Comparison of ENCODE assay signal across 1 cellular context in the genomic region with DNA sequence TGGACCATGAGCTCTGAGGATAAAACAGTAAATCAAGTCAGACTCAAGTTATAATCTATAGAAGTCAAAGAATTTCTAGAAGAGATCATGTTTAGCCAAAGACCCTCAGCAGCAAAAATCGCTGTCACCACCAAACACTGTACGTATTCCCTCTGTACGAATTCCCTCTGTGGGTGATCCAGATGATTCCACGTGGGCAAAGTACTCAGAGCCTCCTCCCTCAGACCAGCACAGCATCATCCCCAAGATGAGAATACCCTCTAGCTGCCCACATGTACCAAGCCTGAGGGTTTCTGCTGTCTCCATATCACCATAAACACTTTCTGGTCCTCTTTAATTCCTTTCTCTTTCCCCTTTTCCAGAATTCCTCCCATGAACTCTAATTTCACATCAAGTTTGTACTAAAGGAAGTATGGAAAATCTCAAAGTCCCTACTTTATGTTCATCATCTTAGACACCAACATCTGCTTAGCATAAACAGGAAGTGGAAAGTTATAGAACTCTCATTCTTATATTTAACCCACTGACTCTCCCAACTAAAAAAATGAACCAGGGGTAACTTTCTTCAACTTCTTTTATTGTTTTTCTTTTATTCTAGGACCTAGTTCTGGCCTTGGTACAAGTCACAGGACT.
TF ChIP-seq lines count a peak whose summit lies in the region.

No MANE protein-coding gene starts in this region.

TF ChIP-seq in WTC11, 78 proteins besides CTCF, POLR2A, EP300 and RAD21:
- TF ChIP-seq, protein P1, sequence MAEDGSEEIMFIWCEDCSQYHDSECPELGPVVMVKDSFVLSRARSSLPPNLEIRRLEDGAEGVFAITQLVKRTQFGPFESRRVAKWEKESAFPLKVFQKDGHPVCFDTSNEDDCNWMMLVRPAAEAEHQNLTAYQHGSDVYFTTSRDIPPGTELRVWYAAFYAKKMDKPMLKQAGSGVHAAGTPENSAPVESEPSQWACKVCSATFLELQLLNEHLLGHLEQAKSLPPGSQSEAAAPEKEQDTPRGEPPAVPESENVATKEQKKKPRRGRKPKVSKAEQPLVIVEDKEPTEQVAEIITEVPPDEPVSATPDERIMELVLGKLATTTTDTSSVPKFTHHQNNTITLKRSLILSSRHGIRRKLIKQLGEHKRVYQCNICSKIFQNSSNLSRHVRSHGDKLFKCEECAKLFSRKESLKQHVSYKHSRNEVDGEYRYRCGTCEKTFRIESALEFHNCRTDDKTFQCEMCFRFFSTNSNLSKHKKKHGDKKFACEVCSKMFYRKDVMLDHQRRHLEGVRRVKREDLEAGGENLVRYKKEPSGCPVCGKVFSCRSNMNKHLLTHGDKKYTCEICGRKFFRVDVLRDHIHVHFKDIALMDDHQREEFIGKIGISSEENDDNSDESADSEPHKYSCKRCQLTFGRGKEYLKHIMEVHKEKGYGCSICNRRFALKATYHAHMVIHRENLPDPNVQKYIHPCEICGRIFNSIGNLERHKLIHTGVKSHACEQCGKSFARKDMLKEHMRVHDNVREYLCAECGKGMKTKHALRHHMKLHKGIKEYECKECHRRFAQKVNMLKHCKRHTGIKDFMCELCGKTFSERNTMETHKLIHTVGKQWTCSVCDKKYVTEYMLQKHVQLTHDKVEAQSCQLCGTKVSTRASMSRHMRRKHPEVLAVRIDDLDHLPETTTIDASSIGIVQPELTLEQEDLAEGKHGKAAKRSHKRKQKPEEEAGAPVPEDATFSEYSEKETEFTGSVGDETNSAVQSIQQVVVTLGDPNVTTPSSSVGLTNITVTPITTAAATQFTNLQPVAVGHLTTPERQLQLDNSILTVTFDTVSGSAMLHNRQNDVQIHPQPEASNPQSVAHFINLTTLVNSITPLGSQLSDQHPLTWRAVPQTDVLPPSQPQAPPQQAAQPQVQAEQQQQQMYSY (CRISPR knock-in tag; IDR thresholded peaks at IDR 0.05), result no peak
- TF ChIP-seq, protein P2, sequence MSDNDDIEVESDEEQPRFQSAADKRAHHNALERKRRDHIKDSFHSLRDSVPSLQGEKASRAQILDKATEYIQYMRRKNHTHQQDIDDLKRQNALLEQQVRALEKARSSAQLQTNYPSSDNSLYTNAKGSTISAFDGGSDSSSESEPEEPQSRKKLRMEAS (CRISPR knock-in tag; IDR thresholded peaks at IDR 0.05), result no peak
- TF ChIP-seq, protein P3, sequence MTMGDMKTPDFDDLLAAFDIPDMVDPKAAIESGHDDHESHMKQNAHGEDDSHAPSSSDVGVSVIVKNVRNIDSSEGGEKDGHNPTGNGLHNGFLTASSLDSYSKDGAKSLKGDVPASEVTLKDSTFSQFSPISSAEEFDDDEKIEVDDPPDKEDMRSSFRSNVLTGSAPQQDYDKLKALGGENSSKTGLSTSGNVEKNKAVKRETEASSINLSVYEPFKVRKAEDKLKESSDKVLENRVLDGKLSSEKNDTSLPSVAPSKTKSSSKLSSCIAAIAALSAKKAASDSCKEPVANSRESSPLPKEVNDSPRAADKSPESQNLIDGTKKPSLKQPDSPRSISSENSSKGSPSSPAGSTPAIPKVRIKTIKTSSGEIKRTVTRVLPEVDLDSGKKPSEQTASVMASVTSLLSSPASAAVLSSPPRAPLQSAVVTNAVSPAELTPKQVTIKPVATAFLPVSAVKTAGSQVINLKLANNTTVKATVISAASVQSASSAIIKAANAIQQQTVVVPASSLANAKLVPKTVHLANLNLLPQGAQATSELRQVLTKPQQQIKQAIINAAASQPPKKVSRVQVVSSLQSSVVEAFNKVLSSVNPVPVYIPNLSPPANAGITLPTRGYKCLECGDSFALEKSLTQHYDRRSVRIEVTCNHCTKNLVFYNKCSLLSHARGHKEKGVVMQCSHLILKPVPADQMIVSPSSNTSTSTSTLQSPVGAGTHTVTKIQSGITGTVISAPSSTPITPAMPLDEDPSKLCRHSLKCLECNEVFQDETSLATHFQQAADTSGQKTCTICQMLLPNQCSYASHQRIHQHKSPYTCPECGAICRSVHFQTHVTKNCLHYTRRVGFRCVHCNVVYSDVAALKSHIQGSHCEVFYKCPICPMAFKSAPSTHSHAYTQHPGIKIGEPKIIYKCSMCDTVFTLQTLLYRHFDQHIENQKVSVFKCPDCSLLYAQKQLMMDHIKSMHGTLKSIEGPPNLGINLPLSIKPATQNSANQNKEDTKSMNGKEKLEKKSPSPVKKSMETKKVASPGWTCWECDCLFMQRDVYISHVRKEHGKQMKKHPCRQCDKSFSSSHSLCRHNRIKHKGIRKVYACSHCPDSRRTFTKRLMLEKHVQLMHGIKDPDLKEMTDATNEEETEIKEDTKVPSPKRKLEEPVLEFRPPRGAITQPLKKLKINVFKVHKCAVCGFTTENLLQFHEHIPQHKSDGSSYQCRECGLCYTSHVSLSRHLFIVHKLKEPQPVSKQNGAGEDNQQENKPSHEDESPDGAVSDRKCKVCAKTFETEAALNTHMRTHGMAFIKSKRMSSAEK (CRISPR knock-in tag; IDR thresholded peaks at IDR 0.05; ENCODE audit: borderline replicate concordance), result no peak
- TF ChIP-seq TCF7 (CRISPR knock-in tag; IDR thresholded peaks at IDR 0.05; ENCODE audit: low read depth), result no peak
- no peak for TF ChIP-seq FOXP1 (CRISPR knock-in tag; IDR thresholded peaks at IDR 0.05; ENCODE audit: borderline replicate concordance)
- no peak for TF ChIP-seq CREM (CRISPR knock-in tag; IDR thresholded peaks at IDR 0.05)
- no peak for TF ChIP-seq ELF4 (CRISPR knock-in tag; IDR thresholded peaks at IDR 0.05; ENCODE audit: low read depth)
